8 cellular contexts compared by ENCODE assay signal in genomic region chr19:3554254-3555083, GRCh38. TPM values are rescaled to one million over a fixed set of nuclear protein-coding genes. Genes with fewer than 3 reads are reported as not detected.
DNase-seq lines count a peak whose midpoint lies in the region; ATAC-seq and TF ChIP-seq lines count a peak whose summit lies in the region.

No MANE protein-coding gene starts in this region.

- H3K4me1 ChIP-seq in left lung, result peaks cover 11 to 58% of the 10 kb centered on the region in 2 donors

- DNase-seq in stimulated activated CD4-positive, alpha-beta T cell treated with anti-CD3 and anti-CD28 coated beads, Interleukin-4, amount 100 ng/mL, for 24 hours, result peak; percentile 39
- DNase-seq in stimulated activated CD4-positive, alpha-beta T cell treated with anti-CD3 and anti-CD28 coated beads, Interleukin-2, amount 100 ng/mL, for 48 hours, result no peak
- peak; percentile 42 for DNase-seq in activated T-helper 1 cell treated with anti-CD3 and anti-CD28 coated beads, Interleukin-12 subunit alpha, Interleukin-12 subunit beta, Interleukin-2, Interleukin-4 antibody, amounts not matched to agents 30 ng/mL and 10 ng/mL and 1 ng/mL, durations not matched to agents 14 hours and 24 hours and 36 hours (ENCODE audit: low spot score)
- DNase-seq in left lung, result no peak
- DNase-seq in middle frontal gyrus (ENCODE audit: extremely low spot score, low spot score), result no peak
- DNase-seq in NCI-H2196 treated with DMSO at 0.1 percent for 48 hours (lab: John Stamatoyannopoulos, UW; ENCODE audit: unreplicated experiment), result no peak

- H3K27me3 ChIP-seq in left lung, result no peaks in the 10 kb centered on the region

- ATAC-seq in left lung (no peak), HG02884 (IDR thresholded peaks at IDR 0.05; ENCODE audit: unreplicated experiment) (no peak), HG03175 (IDR thresholded peaks at IDR 0.05; ENCODE audit: unreplicated experiment) (no peak)

- peak overlapping the region; percentile 96 for H3K4me3 Mint-ChIP-seq in activated T-helper 1 cell treated with anti-CD3 and anti-CD28 coated beads, Interleukin-12 subunit alpha, Interleukin-12 subunit beta, Interleukin-2, Interleukin-4 antibody, amounts not matched to agents 30 ng/mL and 10 ng/mL and 1 ng/mL, durations not matched to agents 14 hours and 24 hours and 36 hours

- H3K27me3 Mint-ChIP-seq in activated T-helper 1 cell treated with anti-CD3 and anti-CD28 coated beads, Interleukin-12 subunit alpha, Interleukin-12 subunit beta, Interleukin-2, Interleukin-4 antibody, amounts not matched to agents 30 ng/mL and 10 ng/mL and 1 ng/mL, durations not matched to agents 14 hours and 24 hours and 36 hours (ENCODE audit: insufficient read depth), result no peaks in the 10 kb centered on the region

- intact Hi-C loops in activated T-helper 1 cell treated with anti-CD3 and anti-CD28 coated beads, Interleukin-12 subunit alpha, Interleukin-12 subunit beta, Interleukin-2, Interleukin-4 antibody, amounts not matched to agents 30 ng/mL and 10 ng/mL and 1 ng/mL, durations not matched to agents 14 hours and 24 hours and 36 hours (cut with micrococcal nuclease), result loop anchor here (5.0 kb wide), 1 partner anchor 208 kb away; the partner anchor contains the start of genes APBA3 and MRPL54
- intact Hi-C loops in left lung (cut with DNase I), result no loop called here

- H3K27ac Mint-ChIP-seq in activated T-helper 1 cell treated with anti-CD3 and anti-CD28 coated beads, Interleukin-12 subunit alpha, Interleukin-12 subunit beta, Interleukin-2, Interleukin-4 antibody, amounts not matched to agents 30 ng/mL and 10 ng/mL and 1 ng/mL, durations not matched to agents 14 hours and 24 hours and 36 hours, result peak overlapping the region; percentile 63

- no peaks in the 10 kb centered on the region for H3K9me3 ChIP-seq in left lung

- H3K36me3 ChIP-seq in left lung, result peaks cover 0 to 11% of the 10 kb centered on the region in 2 donors

- H3K4me1 Mint-ChIP-seq in activated T-helper 1 cell treated with anti-CD3 and anti-CD28 coated beads, Interleukin-12 subunit alpha, Interleukin-12 subunit beta, Interleukin-2, Interleukin-4 antibody, amounts not matched to agents 30 ng/mL and 10 ng/mL and 1 ng/mL, durations not matched to agents 14 hours and 24 hours and 36 hours (ENCODE audit: low read depth), result peaks cover 36% of the 10 kb centered on the region

- H3K27ac ChIP-seq in left lung, result peak overlapping the region; percentile 54 to 82

- H3K36me3 Mint-ChIP-seq in activated T-helper 1 cell treated with anti-CD3 and anti-CD28 coated beads, Interleukin-12 subunit alpha, Interleukin-12 subunit beta, Interleukin-2, Interleukin-4 antibody, amounts not matched to agents 30 ng/mL and 10 ng/mL and 1 ng/mL, durations not matched to agents 14 hours and 24 hours and 36 hours (ENCODE audit: low read depth), result peaks cover 12% of the 10 kb centered on the region

- no peak for TF ChIP-seq CTCF in left lung (IDR thresholded peaks at IDR 0.05)

- no peaks in the 10 kb centered on the region for H3K9me3 Mint-ChIP-seq in activated T-helper 1 cell treated with anti-CD3 and anti-CD28 coated beads, Interleukin-12 subunit alpha, Interleukin-12 subunit beta, Interleukin-2, Interleukin-4 antibody, amounts not matched to agents 30 ng/mL and 10 ng/mL and 1 ng/mL, durations not matched to agents 14 hours and 24 hours and 36 hours

- no peak overlapping the region for H3K4me3 ChIP-seq in left lung

RNA-seq across cellular contexts. Expression of gene MFSD12, which starts 2.9 kb away (rescaled TPM):
- total RNA-seq in activated T-helper 1 cell treated with anti-CD3 and anti-CD28 coated beads, Interleukin-12 subunit alpha, Interleukin-12 subunit beta, Interleukin-2, Interleukin-4 antibody, amounts not matched to agents 30 ng/mL and 10 ng/mL and 1 ng/mL, durations not matched to agents 14 hours and 24 hours and 36 hours, result 126 and 136 TPM in 2 replicates
- total RNA-seq in left lung, result 10 to 100 TPM; 61.7 to 90.2 TPM

RNA-seq across cellular contexts. Expression of gene TEKTIP1, which starts 15.5 kb away (rescaled TPM):
- total RNA-seq in activated T-helper 1 cell treated with anti-CD3 and anti-CD28 coated beads, Interleukin-12 subunit alpha, Interleukin-12 subunit beta, Interleukin-2, Interleukin-4 antibody, amounts not matched to agents 30 ng/mL and 10 ng/mL and 1 ng/mL, durations not matched to agents 14 hours and 24 hours and 36 hours, result 1.4 and 1.7 TPM in 2 replicates
- total RNA-seq in left lung, result 1 to 10 TPM; 2.8 to 3.2 TPM

RNA-seq across cellular contexts. Expression of gene HMG20B, which starts 18.3 kb away (rescaled TPM):
- 56.4 and 63.0 TPM in 2 replicates for total RNA-seq in activated T-helper 1 cell treated with anti-CD3 and anti-CD28 coated beads, Interleukin-12 subunit alpha, Interleukin-12 subunit beta, Interleukin-2, Interleukin-4 antibody, amounts not matched to agents 30 ng/mL and 10 ng/mL and 1 ng/mL, durations not matched to agents 14 hours and 24 hours and 36 hours
- total RNA-seq in left lung, result 10 to 100 TPM; 50.9 to 74.8 TPM

RNA-seq across cellular contexts. Expression of gene GIPC3, which starts 30.8 kb away (rescaled TPM):
- 0.31 and 0.39 TPM in 2 replicates for total RNA-seq in activated T-helper 1 cell treated with anti-CD3 and anti-CD28 coated beads, Interleukin-12 subunit alpha, Interleukin-12 subunit beta, Interleukin-2, Interleukin-4 antibody, amounts not matched to agents 30 ng/mL and 10 ng/mL and 1 ng/mL, durations not matched to agents 14 hours and 24 hours and 36 hours
- 1 to 10 TPM; 3.1 TPM for total RNA-seq in left lung

RNA-seq across cellular contexts. Expression of gene FZR1, which starts 48.4 kb away (rescaled TPM):
- 41.1 and 45.3 TPM in 2 replicates for total RNA-seq in activated T-helper 1 cell treated with anti-CD3 and anti-CD28 coated beads, Interleukin-12 subunit alpha, Interleukin-12 subunit beta, Interleukin-2, Interleukin-4 antibody, amounts not matched to agents 30 ng/mL and 10 ng/mL and 1 ng/mL, durations not matched to agents 14 hours and 24 hours and 36 hours
- 10 to 100 TPM; 33.4 to 39.5 TPM for total RNA-seq in left lung

Comparison
In these comparisons a context has a peak if more than half of its experiments do, and no peak if none do; other contexts are left out.
1. DNase-seq: peak in stimulated activated CD4-positive, alpha-beta T cell treated with anti-CD3 and anti-CD28 coated beads, Interleukin-4, amount 100 ng/mL, for 24 hours (single experiment) and activated T-helper 1 cell treated with anti-CD3 and anti-CD28 coated beads, Interleukin-12 subunit alpha, Interleukin-12 subunit beta, Interleukin-2, Interleukin-4 antibody, amounts not matched to agents 30 ng/mL and 10 ng/mL and 1 ng/mL, durations not matched to agents 14 hours and 24 hours and 36 hours (single experiment); none in stimulated activated CD4-positive, alpha-beta T cell treated with anti-CD3 and anti-CD28 coated beads, Interleukin-2, amount 100 ng/mL, for 48 hours (0 of 2), left lung (0 of 2), middle frontal gyrus (single experiment) and NCI-H2196 treated with DMSO at 0.1 percent for 48 hours (single experiment).